Comparison of ENCODE assay signal across 28 cellular contexts in genomic region chr20:62254021-62254724, GRCh38. TPM values are rescaled to one million over a fixed set of nuclear protein-coding genes. Genes with fewer than 3 reads are reported as not detected.
A peak's percentile ranks its signal among the peaks of the same experiment; 100 is the strongest.
DNase-seq lines count a peak whose midpoint lies in the region; ATAC-seq and TF ChIP-seq lines count a peak whose summit lies in the region.
"Had no signal": no experiment of that assay in that cellular context is flagged by ENCODE, and none has a peak within 500 bp of the region (broad histone marks: within the 10 kb centered on the region; RNA-seq: fewer than 3 reads in every experiment).

No MANE protein-coding gene starts in this region.

- peaks cover 2 to 40% (median 19%) of the 10 kb centered on the region in 11 experiments; a peak in 18 of 22 replicates for H3K36me3 ChIP-seq in BLaER1 treated with 17β-estradiol and CSF1 and Interleukin-3, amounts not matched to agents 10 nM and 100 nM
- no peaks in the 10 kb centered on the region for H3K36me3 ChIP-seq in neural progenitor cell

- peaks cover 76 to 100% (median 98%) of the 10 kb centered on the region in 11 experiments for H4K20me1 ChIP-seq in BLaER1 treated with 17β-estradiol and CSF1 and Interleukin-3, amounts not matched to agents 10 nM and 100 nM
- peaks cover 73% of the 10 kb centered on the region for H4K20me1 ChIP-seq in neural progenitor cell (ENCODE audit: low read depth)

- peaks cover 15% of the 10 kb centered on the region for H3K4me1 Mint-ChIP-seq in activated T-helper 17 cell treated with anti-CD3 and anti-CD28 coated beads, Interleukin-2, amount 50 U/mL, for 72 hours
- peaks cover 15% of the 10 kb centered on the region for H3K4me1 Mint-ChIP-seq in neural progenitor cell
- H3K4me1 Mint-ChIP-seq in activated CD4-positive, alpha-beta memory T cell treated with anti-CD3 and anti-CD28 coated beads for 36 hours (ENCODE audit: low read depth): peaks cover 11% of the 10 kb centered on the region
- H3K4me1 Mint-ChIP-seq: activated naive CD4-positive, alpha-beta T cell treated with anti-CD3 and anti-CD28 coated beads, Interleukin-2, amount 10 ng/mL, durations not matched to agents 7 days and 5 days; mesothelial cell of epicardium had no signal

- H3K4me3 Mint-ChIP-seq in activated T-helper 17 cell treated with anti-CD3 and anti-CD28 coated beads, Interleukin-2, amount 50 U/mL, for 72 hours: no peak overlapping the region
- H3K4me3 Mint-ChIP-seq in neural progenitor cell: no peak overlapping the region
- H3K4me3 Mint-ChIP-seq in activated CD4-positive, alpha-beta memory T cell treated with anti-CD3 and anti-CD28 coated beads for 36 hours: no peak overlapping the region
- H3K4me3 Mint-ChIP-seq: activated B cell treated with CpG ODN at 0.5 μM for 24 hours; activated naive CD4-positive, alpha-beta T cell treated with anti-CD3 and anti-CD28 coated beads, Interleukin-2, amount 10 ng/mL, durations not matched to agents 7 days and 5 days; activated T-helper 1 cell treated with anti-CD3 and anti-CD28 coated beads, Interleukin-12 subunit alpha, Interleukin-12 subunit beta, Interleukin-2, Interleukin-4 antibody, amounts not matched to agents 30 ng/mL and 10 ng/mL and 1 ng/mL, durations not matched to agents 14 hours and 24 hours and 36 hours; HFFc6; mesothelial cell of epicardium; naive B cell had no signal

- in situ Hi-C loops in GM13977 (cut with MboI; ENCODE audit: low pct_unique_long_range_greater_than_20kb, low sequenced_read_pairs, unreplicated experiment): no loop called here

- peak overlapping the region in 9 of 11 experiments; percentile 5 to 55 (median 43); a peak in 11 of 22 replicates for H3K9ac ChIP-seq in BLaER1 treated with 17β-estradiol and CSF1 and Interleukin-3, amounts not matched to agents 10 nM and 100 nM
- H3K9ac ChIP-seq in neural progenitor cell: no peak overlapping the region

- H3K27ac ChIP-seq in BLaER1 treated with 17β-estradiol and CSF1 and Interleukin-3, amounts not matched to agents 10 nM and 100 nM: no peak overlapping the region
- peak overlapping the region; percentile 51 for H3K27ac ChIP-seq in neural progenitor cell
- H3K27ac ChIP-seq: A549, brain microvascular endothelial cell, left ventricle myocardium inferior, skin epidermis, tibial nerve had no signal

- H3K79me2 ChIP-seq in neural progenitor cell (ENCODE audit: low read depth): peaks cover 50% of the 10 kb centered on the region

- peak overlapping the region in 1 of 10 experiments; percentile 38; a peak in 1 of 20 replicates for H3K4me3 ChIP-seq in BLaER1 treated with 17β-estradiol and CSF1 and Interleukin-3, amounts not matched to agents 10 nM and 100 nM
- H3K4me3 ChIP-seq in neural progenitor cell: no peak overlapping the region
- H3K4me3 ChIP-seq: A549, left ventricle myocardium inferior, skin epidermis, tibial nerve had no signal

- H3K27me3 Mint-ChIP-seq in activated T-helper 17 cell treated with anti-CD3 and anti-CD28 coated beads, Interleukin-2, amount 50 U/mL, for 72 hours: no peaks in the 10 kb centered on the region
- peaks cover 3% of the 10 kb centered on the region for H3K27me3 Mint-ChIP-seq in neural progenitor cell (ENCODE audit: insufficient read depth, low read depth)
- H3K27me3 Mint-ChIP-seq in activated CD4-positive, alpha-beta memory T cell treated with anti-CD3 and anti-CD28 coated beads for 36 hours: no peaks in the 10 kb centered on the region
- H3K27me3 Mint-ChIP-seq: activated B cell treated with CpG ODN at 0.5 μM for 24 hours; activated naive CD4-positive, alpha-beta T cell treated with anti-CD3 and anti-CD28 coated beads, Interleukin-2, amount 10 ng/mL, durations not matched to agents 7 days and 5 days; naive B cell had no signal

- TF ChIP-seq CTCF in neural progenitor cell (IDR thresholded peaks at IDR 0.05): no peak
- no peak for TF ChIP-seq CTCF in GM13977 (IDR thresholded peaks at IDR 0.05; ENCODE audit: extremely low read depth, insufficient read depth, missing control alignments)

- peaks cover 34% of the 10 kb centered on the region for H3K36me3 Mint-ChIP-seq in activated T-helper 17 cell treated with anti-CD3 and anti-CD28 coated beads, Interleukin-2, amount 50 U/mL, for 72 hours (ENCODE audit: low read depth)
- H3K36me3 Mint-ChIP-seq in neural progenitor cell: peaks cover 7% of the 10 kb centered on the region
- H3K36me3 Mint-ChIP-seq in activated CD4-positive, alpha-beta memory T cell treated with anti-CD3 and anti-CD28 coated beads for 36 hours: peaks cover 4% of the 10 kb centered on the region

- H3K4me1 ChIP-seq in BLaER1 treated with 17β-estradiol and CSF1 and Interleukin-3, amounts not matched to agents 10 nM and 100 nM: peaks cover 39 to 52% (median 45%) of the 10 kb centered on the region in 10 experiments
- H3K4me1 ChIP-seq in neural progenitor cell: peaks cover 7% of the 10 kb centered on the region
- H3K4me1 ChIP-seq: A549 had no signal

- H3K9me3 Mint-ChIP-seq in activated T-helper 17 cell treated with anti-CD3 and anti-CD28 coated beads, Interleukin-2, amount 50 U/mL, for 72 hours: no peaks in the 10 kb centered on the region
- H3K9me3 Mint-ChIP-seq in neural progenitor cell: no peaks in the 10 kb centered on the region
- H3K9me3 Mint-ChIP-seq in activated CD4-positive, alpha-beta memory T cell treated with anti-CD3 and anti-CD28 coated beads for 36 hours: no peaks in the 10 kb centered on the region
- H3K9me3 Mint-ChIP-seq: activated B cell treated with CpG ODN at 0.5 μM for 24 hours; activated naive CD4-positive, alpha-beta T cell treated with anti-CD3 and anti-CD28 coated beads, Interleukin-2, amount 10 ng/mL, durations not matched to agents 7 days and 5 days; activated T-helper 1 cell treated with anti-CD3 and anti-CD28 coated beads, Interleukin-12 subunit alpha, Interleukin-12 subunit beta, Interleukin-2, Interleukin-4 antibody, amounts not matched to agents 30 ng/mL and 10 ng/mL and 1 ng/mL, durations not matched to agents 14 hours and 24 hours and 36 hours; HFFc6; mesothelial cell of epicardium had no signal

- POLR2A ChIA-PET in activated CD4-positive, alpha-beta memory T cell treated with anti-CD3 and anti-CD28 coated beads for 36 hours (lab: Charles Lee): no interaction called here

- H3K9me3 ChIP-seq in BLaER1 treated with 17β-estradiol and CSF1 and Interleukin-3, amounts not matched to agents 10 nM and 100 nM (replicated peaks in 1 of 11): no peaks in the 10 kb centered on the region
- H3K9me3 ChIP-seq in neural progenitor cell (ENCODE audit: low read depth): no peaks in the 10 kb centered on the region
- H3K9me3 ChIP-seq: A549, left ventricle myocardium inferior, tibial nerve had no signal

- CTCF ChIA-PET in activated CD4-positive, alpha-beta memory T cell treated with anti-CD3 and anti-CD28 coated beads for 36 hours (lab: Charles Lee): no interaction called here

- intact Hi-C loops in activated CD4-positive, alpha-beta memory T cell treated with anti-CD3 and anti-CD28 coated beads for 36 hours (cut with micrococcal nuclease): no loop called here

- no peaks in the 10 kb centered on the region for H3F3A ChIP-seq in neural progenitor cell (ENCODE audit: low read depth)

- peak overlapping the region; percentile 66 to 92 (median 78) for H3K4me2 ChIP-seq in BLaER1 treated with 17β-estradiol and CSF1 and Interleukin-3, amounts not matched to agents 10 nM and 100 nM
- no peak overlapping the region for H3K4me2 ChIP-seq in neural progenitor cell
- H3K4me2 ChIP-seq: A549 had no signal

- H3K27me3 ChIP-seq in BLaER1 treated with 17β-estradiol and CSF1 and Interleukin-3, amounts not matched to agents 10 nM and 100 nM: no peaks in the 10 kb centered on the region
- no peaks in the 10 kb centered on the region for H3K27me3 ChIP-seq in neural progenitor cell
- H3K27me3 ChIP-seq: brain microvascular endothelial cell, tibial nerve had no signal

- H3K27ac Mint-ChIP-seq in activated T-helper 17 cell treated with anti-CD3 and anti-CD28 coated beads, Interleukin-2, amount 50 U/mL, for 72 hours: peak overlapping the region; percentile 36
- peak overlapping the region; percentile 66 for H3K27ac Mint-ChIP-seq in neural progenitor cell
- no peak overlapping the region for H3K27ac Mint-ChIP-seq in activated CD4-positive, alpha-beta memory T cell treated with anti-CD3 and anti-CD28 coated beads for 36 hours
- H3K27ac Mint-ChIP-seq: activated B cell treated with CpG ODN at 0.5 μM for 24 hours; activated naive CD4-positive, alpha-beta T cell treated with anti-CD3 and anti-CD28 coated beads, Interleukin-2, amount 10 ng/mL, durations not matched to agents 7 days and 5 days; activated T-helper 1 cell treated with anti-CD3 and anti-CD28 coated beads, Interleukin-12 subunit alpha, Interleukin-12 subunit beta, Interleukin-2, Interleukin-4 antibody, amounts not matched to agents 30 ng/mL and 10 ng/mL and 1 ng/mL, durations not matched to agents 14 hours and 24 hours and 36 hours; HFFc6; mesothelial cell of epicardium; naive B cell had no signal

- no peak for ATAC-seq in activated T-helper 17 cell treated with anti-CD3 and anti-CD28 coated beads, Interleukin-2, amount 50 U/mL, for 72 hours (replicated peaks)
- ATAC-seq in GM18909 (IDR thresholded peaks at IDR 0.05; ENCODE audit: poor library complexity, unreplicated experiment): no peak
- ATAC-seq: A549, PC-3 had no signal

- peak; percentile 48 to 71 for DNase-seq in NCI-H187 (lab: John Stamatoyannopoulos, UW)
- DNase-seq in neural progenitor cell (ENCODE audit: low spot score): peak; percentile 24
- DNase-seq in activated CD4-positive, alpha-beta memory T cell treated with anti-CD3 and anti-CD28 coated beads for 36 hours: no peak
- DNase-seq in NCI-H510A (lab: John Stamatoyannopoulos, UW): no peak
- DNase-seq in GM13977 (ENCODE audit: low spot score): no peak
- DNase-seq: activated B cell treated with CpG ODN at 0.5 μM for 24 hours; activated naive CD4-positive, alpha-beta T cell treated with anti-CD3 and anti-CD28 coated beads, Interleukin-2, amount 10 ng/mL, durations not matched to agents 7 days and 5 days; AML-193; amniotic stem cell; brain microvascular endothelial cell; HFFc6; left ventricle myocardium inferior; naive B cell; NCI-H2081 treated with DMSO at 0.1 percent for 48 hours; PC-3; SHP77; T-helper 9 cell had no signal

- H2AFZ ChIP-seq in neural progenitor cell (replicated peaks): no peak overlapping the region

RNA-seq across cellular contexts. Expression of gene OSBPL2, which starts 15.9 kb away (rescaled TPM):
- 10 to 100 TPM; 25.6 to 34.7 TPM for total RNA-seq in activated T-helper 17 cell treated with anti-CD3 and anti-CD28 coated beads, Interleukin-2, amount 50 U/mL, for 72 hours
- total RNA-seq in neural progenitor cell (ENCODE audit: low replicate concordance): 28.4 and 35.7 TPM in 2 replicates
- total RNA-seq in activated CD4-positive, alpha-beta memory T cell treated with anti-CD3 and anti-CD28 coated beads for 36 hours: 10 to 100 TPM; 25.4 to 29.3 TPM

RNA-seq across cellular contexts. Expression of gene HRH3, which starts 34.1 kb away (rescaled TPM):
- not detected for total RNA-seq in activated T-helper 17 cell treated with anti-CD3 and anti-CD28 coated beads, Interleukin-2, amount 50 U/mL, for 72 hours
- 0.09 and 1.7 TPM in 2 replicates for total RNA-seq in neural progenitor cell (ENCODE audit: low replicate concordance)
- not detected for total RNA-seq in activated CD4-positive, alpha-beta memory T cell treated with anti-CD3 and anti-CD28 coated beads for 36 hours
- total RNA-seq: activated B cell treated with CpG ODN at 0.5 μM for 24 hours; activated T-helper 1 cell treated with anti-CD3 and anti-CD28 coated beads, Interleukin-12 subunit alpha, Interleukin-12 subunit beta, Interleukin-2, Interleukin-4 antibody, amounts not matched to agents 30 ng/mL and 10 ng/mL and 1 ng/mL, durations not matched to agents 14 hours and 24 hours and 36 hours; chondrocyte; HFFc6; left ventricle myocardium inferior; mesothelial cell of epicardium; NCI-H460; osteocyte; PC-3; tibial nerve had no signal

RNA-seq across cellular contexts. Expression of gene ADRM1, which starts 48.6 kb away (rescaled TPM):
- total RNA-seq in activated T-helper 17 cell treated with anti-CD3 and anti-CD28 coated beads, Interleukin-2, amount 50 U/mL, for 72 hours: 100 to 1,000 TPM in 1 of 2 donors, 10 to 100 TPM in 1; 67.3 to 132 TPM
- 52.3 and 96.3 TPM in 2 replicates for total RNA-seq in neural progenitor cell (ENCODE audit: low replicate concordance)
- 100 to 1,000 TPM in 1 of 2 experiments, 10 to 100 TPM in 1; 98.6 to 101 TPM for total RNA-seq in activated CD4-positive, alpha-beta memory T cell treated with anti-CD3 and anti-CD28 coated beads for 36 hours

Comparison
In these comparisons a context has a peak if more than half of its experiments do, and no peak if none do; other contexts are left out.
1. DNase-seq: peak in NCI-H187 (2 of 2) and neural progenitor cell (single experiment); none in activated CD4-positive, alpha-beta memory T cell treated with anti-CD3 and anti-CD28 coated beads for 36 hours (single experiment), NCI-H510A (single experiment) and GM13977 (single experiment).